In genomic region chr5:67160985-67161384, GRCh38 we compare ENCODE assay signal across 9 cellular contexts. TPM values are rescaled to one million over a fixed set of nuclear protein-coding genes. Genes with fewer than 3 reads are reported as not detected.
DNase-seq lines count a peak whose midpoint lies in the region; ATAC-seq and FAIRE-seq lines count a peak whose summit lies in the region.
"Had no signal": no experiment of that assay in that cellular context is flagged by ENCODE, and none has a peak within 500 bp of the region (broad histone marks: within the 10 kb centered on the region; RNA-seq: fewer than 3 reads in every experiment).

No MANE protein-coding gene starts in this region.

- H3K4me1 ChIP-seq in small intestine (ENCODE audit: control insufficient read depth in 2 of 2, insufficient read depth in 1 of 2, low read depth in 1 of 2, low read length in 1 of 2) = no peaks in the 10 kb centered on the region

- no peak overlapping the region for H3K4me3 ChIP-seq in small intestine (ENCODE audit: low read depth in 1 of 2, low read length in 2 of 2)
- H3K4me3 ChIP-seq: adrenal gland had no signal

- no peak for ATAC-seq in GM18867 (IDR thresholded peaks at IDR 0.05; ENCODE audit: unreplicated experiment)
- ATAC-seq in left colon = no peak

- H3K36me3 ChIP-seq in small intestine (ENCODE audit: control insufficient read depth in 2 of 2, insufficient read depth in 2 of 2, low read length in 2 of 2) = peaks cover 15 to 16% of the 10 kb centered on the region in 2 donors

- H3K27ac ChIP-seq in small intestine (ENCODE audit: low read depth in 1 of 2, low read length in 1 of 2) = no peak overlapping the region
- H3K27ac ChIP-seq: adrenal gland had no signal

- no peak for FAIRE-seq in small intestine (lab: Jason Lieb, UNC)

- H3K27me3 ChIP-seq in small intestine (ENCODE audit: control insufficient read depth in 2 of 2, insufficient read depth in 2 of 2, low read length in 2 of 2) = no peaks in the 10 kb centered on the region
- H3K27me3 ChIP-seq: adrenal gland had no signal

- H3K9me3 ChIP-seq in small intestine (ENCODE audit: control insufficient read depth, low read depth) = no peaks in the 10 kb centered on the region
- H3K9me3 ChIP-seq: adrenal gland had no signal

- 70 to 78% (median 77%) methylated on average over 3 of the region's 3 CpGs for WGBS in small intestine, 3 donors

- DNase-seq in A172 (ENCODE audit: low spot score) = peak; percentile 80
- DNase-seq in HT1080 (ENCODE audit: low read depth) = peak; percentile 70
- peak; percentile 40 for DNase-seq in activated naive CD4-positive, alpha-beta T cell treated with Interleukin-2 at 50 U/mL for 16 hours
- peak; percentile 62 for DNase-seq in iris pigment epithelial cell (ENCODE audit: low read depth)
- no peak for DNase-seq in small intestine
- DNase-seq in left colon = no peak
- no peak for DNase-seq in hypothalamus (lab: John Stamatoyannopoulos, UW)

- intact Hi-C loops in left colon (cut with DNase I, micrococcal nuclease) = no loop called here

RNA-seq across cellular contexts. Expression of gene CD180, which starts 35.6 kb away (rescaled TPM):
- total RNA-seq in A172 (2014; rRNA removed; shearing (Covaris generic)) = 0.03 and 0.53 TPM in 2 replicates
- 0.20 and 0.43 TPM in 2 replicates for total RNA-seq in HT1080 (2014; rRNA removed; shearing (Covaris generic))
- polyA plus RNA-seq in HT1080 (2015; cell fraction: cytosol; rRNA removed) = 0.02 and 0.06 TPM in 2 replicates
- polyA plus RNA-seq in HT1080 (2015; cell fraction: nucleus; rRNA removed) = 0.04 and 0.05 TPM in 2 replicates
- under 1 TPM in 2 of 3 donors, not detected in 1; 0.54 to 0.55 TPM for polyA plus RNA-seq in small intestine
- 1 to 10 TPM in 1 of 2 donors, under 1 TPM in 1; 0.34 to 2.0 TPM for total RNA-seq in left colon

Comparison
In these comparisons a context has a peak if more than half of its experiments do, and no peak if none do; other contexts are left out.
1. DNase-seq: peak in A172 (single experiment), HT1080 (single experiment), activated naive CD4-positive, alpha-beta T cell treated with Interleukin-2 at 50 U/mL for 16 hours (single experiment) and iris pigment epithelial cell (single experiment); none in small intestine (single experiment), left colon (0 of 2) and hypothalamus (0 of 51).